Comparison of ENCODE assay signal across 18 cellular contexts in the genomic region with DNA sequence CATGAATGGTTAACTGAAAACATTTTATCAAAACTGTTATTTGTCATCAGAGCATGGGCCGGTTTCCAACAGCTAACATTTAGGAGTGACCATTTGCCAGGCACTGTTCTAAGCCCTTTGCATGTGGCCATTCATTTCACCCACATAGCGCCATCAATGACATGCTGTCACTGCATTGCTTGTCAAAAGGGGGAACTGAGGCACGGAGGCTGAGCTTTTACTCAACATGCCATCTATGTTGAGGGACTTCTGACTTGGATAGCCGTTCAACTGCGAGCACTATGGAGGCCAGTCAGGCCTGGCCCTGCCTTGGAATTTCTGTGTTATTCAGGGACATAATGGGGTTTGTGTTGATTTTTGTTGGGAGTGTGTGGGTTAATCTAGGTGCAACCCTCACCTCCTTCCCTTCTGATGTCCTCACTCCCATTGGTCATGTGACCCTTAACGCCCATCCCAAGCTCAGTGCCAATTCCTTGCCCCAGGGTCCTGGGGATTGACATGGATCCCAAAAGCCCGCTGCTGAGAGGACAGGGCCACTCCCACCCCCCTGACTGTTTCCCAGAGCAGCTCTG. TPM values are rescaled to one million over a fixed set of nuclear protein-coding genes. Genes with fewer than 3 reads are reported as not detected.
DNase-seq lines count a peak whose midpoint lies in the region; TF ChIP-seq lines count a peak whose summit lies in the region.
"Had no signal": no experiment of that assay in that cellular context is flagged by ENCODE, and none has a peak within 500 bp of the region (broad histone marks: within the 10 kb centered on the region; RNA-seq: fewer than 3 reads in every experiment).

No MANE protein-coding gene starts in this region.

- no peaks in the 10 kb centered on the region for H3K9me3 ChIP-seq in suprapubic skin
- no peaks in the 10 kb centered on the region for H3K9me3 ChIP-seq in SJCRH30 (replicated peaks)
- H3K9me3 ChIP-seq: thoracic aorta had no signal

- H3K4me1 ChIP-seq in suprapubic skin (peaks cover 47% of the 10 kb centered on the region), SJCRH30 (no peaks in the 10 kb centered on the region)

- H3K36me3 ChIP-seq in suprapubic skin, result peaks cover 44% of the 10 kb centered on the region
- H3K36me3 ChIP-seq in SJCRH30, result no peaks in the 10 kb centered on the region

- peaks cover 48% of the 10 kb centered on the region for H3K4me1 Mint-ChIP-seq in mesothelial cell of epicardium
- H3K4me1 Mint-ChIP-seq: B cell had no signal

- H3K27me3 ChIP-seq in suprapubic skin (no peaks in the 10 kb centered on the region), SJCRH30 (no peaks in the 10 kb centered on the region)

- peak overlapping the region; percentile 8 for H3K4me3 ChIP-seq in coronary artery
- peak overlapping the region; percentile 14 for H3K4me3 ChIP-seq in suprapubic skin
- H3K4me3 ChIP-seq in SJCRH30, result no peak overlapping the region
- H3K4me3 ChIP-seq: thoracic aorta had no signal

- H3K9me3 Mint-ChIP-seq in mesothelial cell of epicardium, result peaks cover 10% of the 10 kb centered on the region

- H3K27ac Mint-ChIP-seq in mesothelial cell of epicardium, result peak overlapping the region; percentile 70
- H3K27ac Mint-ChIP-seq: activated CD8-positive, alpha-beta T cell treated with anti-CD3 and anti-CD28 coated beads, Interleukin-2, amount 10 ng/mL, durations not matched to agents 7 days and 5 days; activated T-helper 2 cell treated with anti-CD3 and anti-CD28 coated beads, Interferon-gamma antibody, Interleukin-2, Interleukin-4, amounts not matched to agents 10 μg/mL and 5 μg/mL and 100 μg/mL, durations not matched to agents 14 hours and 24 hours and 36 hours; B cell had no signal

- H3K27ac ChIP-seq in coronary artery (peak overlapping the region; percentile 35 to 79), suprapubic skin (peak overlapping the region; percentile 94), SJCRH30 (no peak overlapping the region)

- DNase-seq in HuH-7 (ENCODE audit: low spot score) (peak; percentile 22), coronary artery (ENCODE audit: low spot score) (no peak), mesothelial cell of epicardium (ENCODE audit: low spot score in 2 of 2, unreplicated experiment in 2 of 2) (no peak), suprapubic skin (ENCODE audit: low spot score in 2 of 2) (no peak), NCI-H2081 (lab: John Stamatoyannopoulos, UW) (no peak), NCI-H2227 treated with DMSO at 0.1 percent for 48 hours (lab: John Stamatoyannopoulos, UW) (no peak), SJCRH30 (no peak), superior temporal gyrus (ENCODE audit: extremely low spot score) (no peak)
- DNase-seq: activated CD8-positive, alpha-beta T cell treated with anti-CD3 and anti-CD28 coated beads, Interleukin-2, amount 10 ng/mL, durations not matched to agents 7 days and 5 days; dermis blood vessel endothelial cell; DMS53; NCI-H1694 treated with DMSO at 0.1 percent for 48 hours; NCI-H526; nucleus accumbens; PC-3 had no signal

- no peak for TF ChIP-seq EP300 in suprapubic skin (IDR thresholded peaks at IDR 0.05)

- H3K36me3 Mint-ChIP-seq in mesothelial cell of epicardium, result peaks cover 18% of the 10 kb centered on the region

- WGBS in suprapubic skin, result 69% methylated on average over 7 of the region's 7 CpGs

- no peaks in the 10 kb centered on the region for H3K27me3 Mint-ChIP-seq in mesothelial cell of epicardium (ENCODE audit: low read depth)

- TF ChIP-seq POLR2A in suprapubic skin (IDR thresholded peaks at IDR 0.05), result no peak

- no peak overlapping the region for H3K4me3 Mint-ChIP-seq in mesothelial cell of epicardium
- H3K4me3 Mint-ChIP-seq: activated CD8-positive, alpha-beta T cell treated with anti-CD3 and anti-CD28 coated beads, Interleukin-2, amount 10 ng/mL, durations not matched to agents 7 days and 5 days; B cell had no signal

- no peak for TF ChIP-seq CTCF in coronary artery (IDR thresholded peaks at IDR 0.05)
- TF ChIP-seq CTCF in mesothelial cell of epicardium (IDR thresholded peaks at IDR 0.05; ENCODE audit: unreplicated experiment), result no peak
- TF ChIP-seq CTCF in suprapubic skin (IDR thresholded peaks at IDR 0.05), result no peak

RNA-seq across cellular contexts. Expression of a gene that starts 12.7 kb away (rescaled TPM):
- total RNA-seq in mesothelial cell of epicardium (10.8 to 13.6 TPM (median 13.3 TPM) in 3 replicates), suprapubic skin (10 to 100 TPM; 52.1 to 90.0 (median 58.8) TPM)
- 0.10 and 0.12 TPM in 2 replicates for total RNA-seq in SJCRH30 (2014; rRNA removed; shearing (Covaris generic))
- total RNA-seq: activated CD8-positive, alpha-beta T cell treated with anti-CD3 and anti-CD28 coated beads, Interleukin-2, amount 10 ng/mL, durations not matched to agents 7 days and 5 days; B cell had no signal

RNA-seq across cellular contexts. Expression of a gene that starts 31.6 kb away (rescaled TPM):
- total RNA-seq in mesothelial cell of epicardium, result 0.40 TPM in 1 of 3 replicates, not detected in the others
- 10 to 100 TPM in 3 of 4 donors, 1 to 10 TPM in 1; 7.0 to 15.9 (median 12.0) TPM for total RNA-seq in suprapubic skin
- total RNA-seq in SJCRH30 (2014; rRNA removed; shearing (Covaris generic)), result not detected in 2 replicates
- total RNA-seq: activated CD8-positive, alpha-beta T cell treated with anti-CD3 and anti-CD28 coated beads, Interleukin-2, amount 10 ng/mL, durations not matched to agents 7 days and 5 days; activated T-helper 2 cell treated with anti-CD3 and anti-CD28 coated beads, Interferon-gamma antibody, Interleukin-2, Interleukin-4, amounts not matched to agents 10 μg/mL and 5 μg/mL and 100 μg/mL, durations not matched to agents 14 hours and 24 hours and 36 hours; B cell had no signal

Comparison
In these comparisons a context has a peak if more than half of its experiments do, and no peak if none do; other contexts are left out.
1. RNA of a gene that starts 12.7 kb away (total RNA-seq): 52.1 to 90.0 TPM in suprapubic skin and 10.8 to 13.6 TPM in mesothelial cell of epicardium; 0.10 to 0.12 TPM in SJCRH30; every median in the first group is over 10 times any median in the second.